In genomic region chr10:122392835-122393234, GRCh38 we compare ENCODE assay signal across 20 cellular contexts. TPM values are rescaled to one million over a fixed set of nuclear protein-coding genes. Genes with fewer than 3 reads are reported as not detected.
A peak's percentile ranks its signal among the peaks of the same experiment; 100 is the strongest.
DNase-seq lines count a peak whose midpoint lies in the region; ATAC-seq and TF ChIP-seq lines count a peak whose summit lies in the region.
"Had no signal": no experiment of that assay in that cellular context is flagged by ENCODE, and none has a peak within 500 bp of the region (broad histone marks: within the 10 kb centered on the region; RNA-seq: fewer than 3 reads in every experiment).

No MANE protein-coding gene starts in this region.

- no peaks in the 10 kb centered on the region for H3K27me3 ChIP-seq in left ventricle myocardium inferior (ENCODE audit: low read depth)
- H3K27me3 ChIP-seq: BE2C had no signal

- H3K4me3 Mint-ChIP-seq in T-helper 17 cell, result no peak overlapping the region
- H3K4me3 Mint-ChIP-seq: CD4-positive, CD25-positive, alpha-beta regulatory T cell; CD8-positive, alpha-beta memory T cell; H9 had no signal

- ATAC-seq in Right ventricle myocardium inferior (no peak), T-helper 17 cell (no peak), left lobe of liver (peak; percentile 68)
- ATAC-seq: GM12878 had no signal

- no peak for DNase-seq in left ventricle myocardium inferior
- no peak for DNase-seq in Right ventricle myocardium inferior (ENCODE audit: missing footprints)
- DNase-seq in T-helper 17 cell, result no peak
- DNase-seq in dermis blood vessel endothelial cell, result peak; percentile 28
- DNase-seq in left lobe of liver (ENCODE audit: low spot score), result no peak
- no peak for DNase-seq in occipital lobe (lab: John Stamatoyannopoulos, UW)
- no peak for DNase-seq in NCI-H526 treated with DMSO at 0.1 percent for 48 hours (lab: John Stamatoyannopoulos, UW)
- DNase-seq in NCI-H2171 (lab: John Stamatoyannopoulos, UW), result no peak
- DNase-seq: ACHN; BE2C; C1 segment of cervical spinal cord; CD4-positive, CD25-positive, alpha-beta regulatory T cell; CD8-positive, alpha-beta memory T cell; COR-L47; DMS 273 treated with DMSO at 0.1 percent for 48 hours; DMS53; DND-41; EL; H9 had no signal

- peaks cover 42% of the 10 kb centered on the region for H3K36me3 ChIP-seq in left ventricle myocardium inferior
- H3K36me3 ChIP-seq: BE2C had no signal

- TF ChIP-seq CTCF in left ventricle myocardium inferior (IDR thresholded peaks at IDR 0.05; ENCODE audit: borderline replicate concordance), result no peak

- peak overlapping the region; percentile 19 for H3K27ac Mint-ChIP-seq in T-helper 17 cell

- intact Hi-C loops in left ventricle myocardium inferior (cut with micrococcal nuclease), result no loop called here
- intact Hi-C loops in Right ventricle myocardium inferior (cut with DNase I), result no loop called here

- peak overlapping the region; percentile 74 for H3K27ac ChIP-seq in left ventricle myocardium inferior (replicated peaks)

- H3K4me3 ChIP-seq in left ventricle myocardium inferior, result no peak overlapping the region
- H3K4me3 ChIP-seq: GM12878 had no signal

- peaks cover 54% of the 10 kb centered on the region for H3K4me1 ChIP-seq in left ventricle myocardium inferior
- H3K4me1 ChIP-seq: BE2C had no signal

- H3K4me1 Mint-ChIP-seq in T-helper 17 cell, result peaks cover 8% of the 10 kb centered on the region

- H3K9me3 ChIP-seq in left ventricle myocardium inferior (replicated peaks) (peaks cover 4% of the 10 kb centered on the region), T-helper 17 cell (ENCODE audit: control insufficient read depth, low read length, poor library complexity, severe bottlenecking) (no peaks in the 10 kb centered on the region)
- H3K9me3 ChIP-seq: BE2C had no signal

- peaks cover 8% of the 10 kb centered on the region for H3K36me3 Mint-ChIP-seq in T-helper 17 cell (ENCODE audit: low read depth)

- no peaks in the 10 kb centered on the region for H3K27me3 Mint-ChIP-seq in T-helper 17 cell
- H3K27me3 Mint-ChIP-seq: CD4-positive, CD25-positive, alpha-beta regulatory T cell; CD8-positive, alpha-beta memory T cell had no signal

RNA-seq across cellular contexts. Expression of gene PLEKHA1, which starts 18.3 kb away (rescaled TPM):
- total RNA-seq in left ventricle myocardium inferior, result 50.4 TPM
- total RNA-seq in Right ventricle myocardium inferior, result 68.0 TPM
- 10 to 100 TPM; 22.8 to 25.6 TPM for total RNA-seq in T-helper 17 cell
- 44.5 and 52.1 TPM in 2 replicates for total RNA-seq in dermis blood vessel endothelial cell
- total RNA-seq in left lobe of liver, result 21.1 TPM
- 40.6 TPM for total RNA-seq in occipital lobe
